ENCODE assay signal across 7 cellular contexts in genomic region chr12:111529424-111530368, GRCh38.
A peak's percentile ranks its signal among the peaks of the same experiment; 100 is the strongest.
DNase-seq lines count a peak whose midpoint lies in the region; TF ChIP-seq lines count a peak whose summit lies in the region.

No MANE protein-coding gene starts in this region.

- TF ChIP-seq CTCF in GM12875 (IDR thresholded peaks at IDR 0.05; ENCODE audit: borderline replicate concordance, insufficient read depth, low read depth, low read length): peak; percentile 57

- H3K4me3 ChIP-seq in GM12875 (ENCODE audit: low read depth, low read length): no peak overlapping the region

- DNase-seq in NCI-H1105 treated with DMSO at 0.1 percent for 48 hours (lab: John Stamatoyannopoulos, UW) (peak; percentile 43), T-helper 9 cell (peak; percentile 43), astrocyte of the hippocampus (ENCODE audit: low read depth, low spot score) (peak; percentile 78), iPS-NIHi11 (ENCODE audit: low spot score) (peak; percentile 86), foreskin melanocyte (no peak)
- DNase-seq in stimulated activated CD4-positive, alpha-beta T cell treated with anti-CD3 and anti-CD28 coated beads, Interleukin-15, amount 100 ng/mL, for 1 hour (ENCODE audit: low read depth in 1 of 2, low spot score in 1 of 2): peak; percentile 28 to 36
